In the genomic region with DNA sequence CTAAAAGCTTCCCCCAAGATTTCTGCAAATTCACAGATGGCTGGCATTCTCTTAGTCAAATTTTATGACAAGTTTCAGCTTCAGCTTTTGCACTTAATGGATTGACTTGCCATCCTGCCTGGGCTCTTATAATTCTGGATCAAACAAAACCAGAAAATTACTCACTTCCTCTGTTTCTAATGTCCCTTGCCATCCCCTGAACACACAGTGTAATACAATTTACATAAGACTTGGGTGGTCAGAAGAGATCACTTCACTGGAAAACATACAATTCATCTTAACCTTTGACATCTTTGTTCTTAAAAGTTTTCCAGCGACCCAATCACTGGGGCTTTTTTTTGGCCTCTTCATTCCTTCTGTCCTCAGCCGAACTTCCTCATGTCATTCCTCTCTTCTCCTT, we compare ENCODE assay signal across 1 cellular context.
TF ChIP-seq lines count a peak whose summit lies in the region.

No MANE protein-coding gene starts in this region.

TF ChIP-seq in GM23338, 12 proteins besides CTCF, POLR2A, EP300 and RAD21 (continued from another document):
- TF ChIP-seq, protein P1, sequence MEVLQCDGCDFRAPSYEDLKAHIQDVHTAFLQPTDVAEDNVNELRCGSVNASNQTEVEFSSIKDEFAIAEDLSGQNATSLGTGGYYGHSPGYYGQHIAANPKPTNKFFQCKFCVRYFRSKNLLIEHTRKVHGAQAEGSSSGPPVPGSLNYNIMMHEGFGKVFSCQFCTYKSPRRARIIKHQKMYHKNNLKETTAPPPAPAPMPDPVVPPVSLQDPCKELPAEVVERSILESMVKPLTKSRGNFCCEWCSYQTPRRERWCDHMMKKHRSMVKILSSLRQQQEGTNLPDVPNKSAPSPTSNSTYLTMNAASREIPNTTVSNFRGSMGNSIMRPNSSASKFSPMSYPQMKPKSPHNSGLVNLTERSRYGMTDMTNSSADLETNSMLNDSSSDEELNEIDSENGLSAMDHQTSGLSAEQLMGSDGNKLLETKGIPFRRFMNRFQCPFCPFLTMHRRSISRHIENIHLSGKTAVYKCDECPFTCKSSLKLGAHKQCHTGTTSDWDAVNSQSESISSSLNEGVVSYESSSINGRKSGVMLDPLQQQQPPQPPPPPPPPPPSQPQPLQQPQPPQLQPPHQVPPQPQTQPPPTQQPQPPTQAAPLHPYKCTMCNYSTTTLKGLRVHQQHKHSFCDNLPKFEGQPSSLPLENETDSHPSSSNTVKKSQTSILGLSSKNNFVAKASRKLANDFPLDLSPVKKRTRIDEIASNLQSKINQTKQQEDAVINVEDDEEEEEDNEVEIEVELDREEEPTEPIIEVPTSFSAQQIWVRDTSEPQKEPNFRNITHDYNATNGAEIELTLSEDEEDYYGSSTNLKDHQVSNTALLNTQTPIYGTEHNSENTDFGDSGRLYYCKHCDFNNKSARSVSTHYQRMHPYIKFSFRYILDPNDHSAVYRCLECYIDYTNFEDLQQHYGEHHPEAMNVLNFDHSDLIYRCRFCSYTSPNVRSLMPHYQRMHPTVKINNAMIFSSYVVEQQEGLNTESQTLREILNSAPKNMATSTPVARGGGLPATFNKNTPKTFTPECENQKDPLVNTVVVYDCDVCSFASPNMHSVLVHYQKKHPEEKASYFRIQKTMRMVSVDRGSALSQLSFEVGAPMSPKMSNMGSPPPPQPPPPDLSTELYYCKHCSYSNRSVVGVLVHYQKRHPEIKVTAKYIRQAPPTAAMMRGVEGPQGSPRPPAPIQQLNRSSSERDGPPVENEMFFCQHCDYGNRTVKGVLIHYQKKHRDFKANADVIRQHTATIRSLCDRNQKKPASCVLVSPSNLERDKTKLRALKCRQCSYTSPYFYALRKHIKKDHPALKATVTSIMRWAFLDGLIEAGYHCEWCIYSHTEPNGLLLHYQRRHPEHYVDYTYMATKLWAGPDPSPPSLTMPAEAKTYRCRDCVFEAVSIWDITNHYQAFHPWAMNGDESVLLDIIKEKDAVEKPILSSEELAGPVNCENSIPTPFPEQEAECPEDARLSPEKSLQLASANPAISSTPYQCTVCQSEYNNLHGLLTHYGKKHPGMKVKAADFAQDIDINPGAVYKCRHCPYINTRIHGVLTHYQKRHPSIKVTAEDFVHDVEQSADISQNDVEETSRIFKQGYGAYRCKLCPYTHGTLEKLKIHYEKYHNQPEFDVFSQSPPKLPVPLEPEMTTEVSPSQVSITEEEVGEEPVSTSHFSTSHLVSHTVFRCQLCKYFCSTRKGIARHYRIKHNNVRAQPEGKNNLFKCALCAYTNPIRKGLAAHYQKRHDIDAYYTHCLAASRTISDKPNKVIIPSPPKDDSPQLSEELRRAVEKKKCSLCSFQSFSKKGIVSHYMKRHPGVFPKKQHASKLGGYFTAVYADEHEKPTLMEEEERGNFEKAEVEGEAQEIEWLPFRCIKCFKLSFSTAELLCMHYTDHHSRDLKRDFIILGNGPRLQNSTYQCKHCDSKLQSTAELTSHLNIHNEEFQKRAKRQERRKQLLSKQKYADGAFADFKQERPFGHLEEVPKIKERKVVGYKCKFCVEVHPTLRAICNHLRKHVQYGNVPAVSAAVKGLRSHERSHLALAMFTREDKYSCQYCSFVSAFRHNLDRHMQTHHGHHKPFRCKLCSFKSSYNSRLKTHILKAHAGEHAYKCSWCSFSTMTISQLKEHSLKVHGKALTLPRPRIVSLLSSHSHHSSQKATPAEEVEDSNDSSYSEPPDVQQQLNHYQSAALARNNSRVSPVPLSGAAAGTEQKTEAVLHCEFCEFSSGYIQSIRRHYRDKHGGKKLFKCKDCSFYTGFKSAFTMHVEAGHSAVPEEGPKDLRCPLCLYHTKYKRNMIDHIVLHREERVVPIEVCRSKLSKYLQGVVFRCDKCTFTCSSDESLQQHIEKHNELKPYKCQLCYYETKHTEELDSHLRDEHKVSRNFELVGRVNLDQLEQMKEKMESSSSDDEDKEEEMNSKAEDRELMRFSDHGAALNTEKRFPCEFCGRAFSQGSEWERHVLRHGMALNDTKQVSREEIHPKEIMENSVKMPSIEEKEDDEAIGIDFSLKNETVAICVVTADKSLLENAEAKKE (CRISPR knock-in tag; IDR thresholded peaks at IDR 0.05) = no peak
TF ChIP-seq in GM23338: peak in this region for 0.
